In the genomic region with DNA sequence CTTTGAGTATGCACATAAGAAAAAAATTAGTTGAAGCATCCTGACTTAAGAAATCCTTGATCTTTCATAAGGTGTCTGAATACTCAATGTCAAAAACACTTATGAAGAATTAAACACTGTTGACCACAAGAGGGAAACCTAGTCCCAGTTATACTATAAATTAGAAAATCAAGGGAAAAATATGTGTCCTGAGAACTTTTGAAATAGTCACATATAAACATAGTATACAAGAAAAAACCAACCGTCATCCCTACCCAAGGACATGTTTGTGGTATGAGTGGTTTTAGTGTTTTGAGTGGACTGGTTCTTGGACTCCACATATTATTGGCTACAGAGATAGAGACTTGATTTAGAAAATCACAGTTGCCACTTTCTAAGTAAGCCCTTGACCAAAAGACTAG, we compare ENCODE assay signal across 8 cellular contexts. TPM values are rescaled to one million over a fixed set of nuclear protein-coding genes. Genes with fewer than 3 reads are reported as not detected.
A peak's percentile ranks its signal among the peaks of the same experiment; 100 is the strongest.
DNase-seq lines count a peak whose midpoint lies in the region; FAIRE-seq and TF ChIP-seq lines count a peak whose summit lies in the region.

No MANE protein-coding gene starts in this region.

- no peak overlapping the region for H3K27ac ChIP-seq in substantia nigra (ENCODE audit: low read depth, low read length, poor library complexity, severe bottlenecking)

- no peaks in the 10 kb centered on the region for H3K9me3 Mint-ChIP-seq in neural crest cell
- no peaks in the 10 kb centered on the region for H3K9me3 Mint-ChIP-seq in activated naive CD4-positive, alpha-beta T cell treated with anti-CD3 and anti-CD28 coated beads, Interleukin-2, amount 10 ng/mL, durations not matched to agents 7 days and 5 days

- H3K4me3 Mint-ChIP-seq in neural crest cell: no peak overlapping the region
- H3K4me3 Mint-ChIP-seq in activated naive CD4-positive, alpha-beta T cell treated with anti-CD3 and anti-CD28 coated beads, Interleukin-2, amount 10 ng/mL, durations not matched to agents 7 days and 5 days: no peak overlapping the region

- TF ChIP-seq CTCF in choroid plexus epithelial cell (conservative IDR thresholded peaks at IDR 0.05; ENCODE audit: low read depth, low read length): peak; percentile 41
- TF ChIP-seq CTCF in neural crest cell (conservative IDR thresholded peaks at IDR 0.05): peak; percentile 82

- peak; percentile 41 for DNase-seq in MV-4-11 (lab: John Stamatoyannopoulos, UW)
- DNase-seq in choroid plexus epithelial cell (ENCODE audit: low read depth): peak; percentile 64
- DNase-seq in neural crest cell (ENCODE audit: low read depth, low spot score): no peak
- DNase-seq in GM19240 (ENCODE audit: insufficient read length, low spot score): no peak
- no peak for DNase-seq in activated CD4-positive, CD25-positive, alpha-beta regulatory T cell treated with anti-CD3 and anti-CD28 coated beads, Interleukin-2, amount 50 U/mL, for 72 hours
- no peak for DNase-seq in substantia nigra (lab: John Stamatoyannopoulos, UW)
- no peak for DNase-seq in activated naive CD4-positive, alpha-beta T cell treated with anti-CD3 and anti-CD28 coated beads, Interleukin-2, amount 10 ng/mL, durations not matched to agents 7 days and 5 days

- peak; percentile 95 for FAIRE-seq in G401.6 (lab: Jason Lieb, UNC)

- H3K4me1 Mint-ChIP-seq in neural crest cell: no peaks in the 10 kb centered on the region
- H3K4me1 Mint-ChIP-seq in activated naive CD4-positive, alpha-beta T cell treated with anti-CD3 and anti-CD28 coated beads, Interleukin-2, amount 10 ng/mL, durations not matched to agents 7 days and 5 days: no peaks in the 10 kb centered on the region

- no peak overlapping the region for H3K4me3 ChIP-seq in choroid plexus epithelial cell (ENCODE audit: low read depth, low read length)

- CTCF ChIA-PET in activated naive CD4-positive, alpha-beta T cell treated with anti-CD3 and anti-CD28 coated beads, Interleukin-2, amount 10 ng/mL, durations not matched to agents 7 days and 5 days (lab: Charles Lee): interaction anchor here (0.9 to 4.4 kb wide), 8 partner anchors 15 to 368 kb away, joined by 3 to 37 read pairs (median 8); no protein-coding TSS in a partner anchor

- H3K27ac Mint-ChIP-seq in neural crest cell (ENCODE audit: unreplicated experiment): no peak overlapping the region
- no peak overlapping the region for H3K27ac Mint-ChIP-seq in activated naive CD4-positive, alpha-beta T cell treated with anti-CD3 and anti-CD28 coated beads, Interleukin-2, amount 10 ng/mL, durations not matched to agents 7 days and 5 days

- H3K36me3 Mint-ChIP-seq in neural crest cell (ENCODE audit: low read depth): no peaks in the 10 kb centered on the region
- no peaks in the 10 kb centered on the region for H3K36me3 Mint-ChIP-seq in activated naive CD4-positive, alpha-beta T cell treated with anti-CD3 and anti-CD28 coated beads, Interleukin-2, amount 10 ng/mL, durations not matched to agents 7 days and 5 days

- peaks cover 26% of the 10 kb centered on the region for H3K27me3 Mint-ChIP-seq in neural crest cell (ENCODE audit: low read depth)
- H3K27me3 Mint-ChIP-seq in activated naive CD4-positive, alpha-beta T cell treated with anti-CD3 and anti-CD28 coated beads, Interleukin-2, amount 10 ng/mL, durations not matched to agents 7 days and 5 days: peaks cover 20% of the 10 kb centered on the region

RNA-seq across cellular contexts. Expression of a gene that starts 7.6 kb away (rescaled TPM):
- 0.28 TPM in 1 of 2 replicates, not detected in the other for total RNA-seq in neural crest cell

RNA-seq across cellular contexts. Expression of a gene that starts 25.1 kb away (rescaled TPM):
- total RNA-seq in neural crest cell: not detected in 2 replicates

Comparison
In these comparisons a context has a peak if more than half of its experiments do, and no peak if none do; other contexts are left out.
1. DNase-seq: peak in MV-4-11 (single experiment) and choroid plexus epithelial cell (single experiment); none in neural crest cell (single experiment), GM19240 (single experiment), activated CD4-positive, CD25-positive, alpha-beta regulatory T cell treated with anti-CD3 and anti-CD28 coated beads, Interleukin-2, amount 50 U/mL, for 72 hours (single experiment), substantia nigra (0 of 49) and activated naive CD4-positive, alpha-beta T cell treated with anti-CD3 and anti-CD28 coated beads, Interleukin-2, amount 10 ng/mL, durations not matched to agents 7 days and 5 days (single experiment).